ENCODE assay signal across 7 cellular contexts in the genomic region with DNA sequence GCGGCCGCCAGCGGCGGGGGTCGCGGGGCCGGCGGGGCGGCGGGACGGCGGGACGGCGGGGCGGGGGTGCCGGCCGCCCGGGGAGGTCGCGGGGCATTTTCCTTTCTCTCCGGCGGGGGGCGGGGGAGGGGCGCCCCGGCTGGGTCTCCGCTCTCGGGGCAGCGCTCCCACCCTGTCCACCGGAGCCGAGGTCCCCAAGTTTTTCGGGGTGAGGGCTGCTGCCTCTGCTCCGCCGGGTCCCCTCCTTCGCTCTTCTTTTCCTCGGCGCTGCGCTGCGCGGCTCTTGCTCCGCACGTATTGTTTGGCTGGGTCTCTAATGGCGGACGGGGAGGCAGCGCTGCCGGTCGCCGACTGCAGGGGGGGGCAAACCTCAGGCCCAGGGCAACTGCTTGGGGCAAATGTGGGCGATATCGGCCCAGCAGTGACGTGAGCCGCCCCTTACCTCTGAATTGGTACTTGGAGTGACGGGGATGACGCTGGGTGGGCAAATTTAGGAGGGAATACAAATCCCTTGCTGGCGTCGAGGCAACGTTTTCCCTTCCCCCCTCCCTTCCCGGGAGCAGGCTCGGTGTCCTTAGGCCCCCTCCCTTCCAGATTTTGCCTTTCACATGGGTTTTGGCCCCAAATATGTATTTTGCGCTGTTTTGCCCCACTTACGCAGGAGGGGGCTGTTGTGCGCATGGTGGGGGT. TPM values are rescaled to one million over a fixed set of nuclear protein-coding genes. Genes with fewer than 3 reads are reported as not detected.
DNase-seq lines count a peak whose midpoint lies in the region; ATAC-seq and TF ChIP-seq lines count a peak whose summit lies in the region.

No MANE protein-coding gene starts in this region.

- H3K9me3 ChIP-seq in HUES6 (ENCODE audit: control insufficient read depth, insufficient read depth, low read depth, low read length) = no peaks in the 10 kb centered on the region
- no peaks in the 10 kb centered on the region for H3K9me3 ChIP-seq in upper lobe of right lung

- H3K9ac ChIP-seq in HUES6 (ENCODE audit: low read length) = peak overlapping the region; percentile 89

- TF ChIP-seq CTCF in upper lobe of right lung (IDR thresholded peaks at IDR 0.05) = peak; percentile 25

- intact Hi-C loops in left cardiac atrium (cut with DNase I) (loop anchor here in 1 of 2 donors (5.0 kb wide), 1 partner anchor 97 kb away; a partner anchor contains a TSS), posterior vena cava (cut with DNase I) (no loop called here), upper lobe of right lung (cut with DNase I) (no loop called here)

- H3K27me3 ChIP-seq in HUES6 (ENCODE audit: control insufficient read depth, insufficient read depth, low read length) (no peaks in the 10 kb centered on the region), upper lobe of right lung (no peaks in the 10 kb centered on the region)

- H3K4me3 ChIP-seq in HUES6 (ENCODE audit: low read depth, low read length) = peak overlapping the region; percentile 90
- H3K4me3 ChIP-seq in upper lobe of right lung = peak overlapping the region; percentile 83

- peak; percentile 25 for DNase-seq in activated naive CD8-positive, alpha-beta T cell treated with anti-CD3 and anti-CD28 coated beads, Interleukin-2, amount 50 U/mL, for 16 hours (ENCODE audit: low read depth, low spot score)
- DNase-seq in left cardiac atrium (peak; percentile 69), posterior vena cava (ENCODE audit: low spot score) (peak; percentile 88), upper lobe of right lung (peak; percentile 86)

- H3K4me1 ChIP-seq in HUES6 (ENCODE audit: control insufficient read depth, insufficient read depth, low read length) = peaks cover 12% of the 10 kb centered on the region
- H3K4me1 ChIP-seq in upper lobe of right lung = peaks cover 37% of the 10 kb centered on the region

- H3K36me3 ChIP-seq in HUES6 (ENCODE audit: control insufficient read depth, insufficient read depth, low read length) (peaks cover 34% of the 10 kb centered on the region), upper lobe of right lung (peaks cover 26% of the 10 kb centered on the region)

- ATAC-seq in GM18498 (IDR thresholded peaks at IDR 0.05; ENCODE audit: unreplicated experiment) (peak; percentile 10), SK-N-SH treated with all-trans-retinoic acid at 6 μM for 48 hours (peak; percentile 14), left cardiac atrium (peak in 1 of 2 donors; percentile 9), upper lobe of right lung (peak; percentile 5)

- H3K27ac ChIP-seq in HUES6 (ENCODE audit: low read depth, low read length) (peak overlapping the region; percentile 92), upper lobe of right lung (peak overlapping the region; percentile 99)

TF ChIP-seq in SK-N-SH treated with all-trans-retinoic acid at 6 μM for 48 hours, 23 proteins besides CTCF, POLR2A, EP300 and RAD21:
- TF ChIP-seq ESRRG (CRISPR knock-in tag; IDR thresholded peaks at IDR 0.05) = no peak
- TF ChIP-seq, protein P1, sequence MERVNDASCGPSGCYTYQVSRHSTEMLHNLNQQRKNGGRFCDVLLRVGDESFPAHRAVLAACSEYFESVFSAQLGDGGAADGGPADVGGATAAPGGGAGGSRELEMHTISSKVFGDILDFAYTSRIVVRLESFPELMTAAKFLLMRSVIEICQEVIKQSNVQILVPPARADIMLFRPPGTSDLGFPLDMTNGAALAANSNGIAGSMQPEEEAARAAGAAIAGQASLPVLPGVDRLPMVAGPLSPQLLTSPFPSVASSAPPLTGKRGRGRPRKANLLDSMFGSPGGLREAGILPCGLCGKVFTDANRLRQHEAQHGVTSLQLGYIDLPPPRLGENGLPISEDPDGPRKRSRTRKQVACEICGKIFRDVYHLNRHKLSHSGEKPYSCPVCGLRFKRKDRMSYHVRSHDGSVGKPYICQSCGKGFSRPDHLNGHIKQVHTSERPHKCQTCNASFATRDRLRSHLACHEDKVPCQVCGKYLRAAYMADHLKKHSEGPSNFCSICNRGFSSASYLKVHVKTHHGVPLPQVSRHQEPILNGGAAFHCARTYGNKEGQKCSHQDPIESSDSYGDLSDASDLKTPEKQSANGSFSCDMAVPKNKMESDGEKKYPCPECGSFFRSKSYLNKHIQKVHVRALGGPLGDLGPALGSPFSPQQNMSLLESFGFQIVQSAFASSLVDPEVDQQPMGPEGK (CRISPR knock-in tag; IDR thresholded peaks at IDR 0.05; ENCODE audit: borderline replicate concordance) = peak; percentile 69; the same call in 1 of the 2 replicates

RNA-seq across cellular contexts. Expression of a gene that starts 0.8 kb away (rescaled TPM):
- total RNA-seq in left cardiac atrium (10 to 100 TPM; 49.0 to 55.4 TPM), posterior vena cava (10 to 100 TPM; 67.8 to 75.4 TPM), upper lobe of right lung (64.3 TPM)

Comparison
In these comparisons a context has a peak if more than half of its experiments do, and no peak if none do; other contexts are left out.
1. DNase-seq: peak in every context shown above with its lines; median percentile 88 in posterior vena cava; 86 in upper lobe of right lung; 69 in left cardiac atrium; 25 in activated naive CD8-positive, alpha-beta T cell treated with anti-CD3 and anti-CD28 coated beads, Interleukin-2, amount 50 U/mL, for 16 hours.